Comparison of ENCODE assay signal across 2 cellular contexts in the genomic region with DNA sequence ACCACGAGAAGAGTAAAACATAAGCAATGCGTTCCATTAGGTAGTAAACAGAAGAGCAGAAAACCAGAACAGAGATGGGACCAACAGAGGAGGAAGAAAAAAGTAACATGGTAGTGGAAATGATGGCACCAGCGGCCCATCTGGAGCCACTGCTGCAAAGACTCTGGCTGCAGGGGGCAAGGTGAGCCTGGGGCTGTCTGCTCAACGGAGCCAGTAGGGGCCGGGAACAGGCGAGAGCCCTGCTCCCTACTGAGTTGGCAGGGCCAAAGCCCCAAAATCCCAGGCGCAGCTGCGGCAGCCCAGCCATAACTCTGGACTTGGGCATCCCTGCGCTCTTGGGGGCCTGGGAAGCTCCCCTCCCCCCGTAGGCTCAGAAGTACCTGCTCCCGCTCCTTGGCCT.
TF ChIP-seq lines count a peak whose summit lies in the region.

No MANE protein-coding gene starts in this region.

TF ChIP-seq in HepG2, 621 proteins besides CTCF, POLR2A, EP300 and RAD21:
- TF ChIP-seq, protein P1, sequence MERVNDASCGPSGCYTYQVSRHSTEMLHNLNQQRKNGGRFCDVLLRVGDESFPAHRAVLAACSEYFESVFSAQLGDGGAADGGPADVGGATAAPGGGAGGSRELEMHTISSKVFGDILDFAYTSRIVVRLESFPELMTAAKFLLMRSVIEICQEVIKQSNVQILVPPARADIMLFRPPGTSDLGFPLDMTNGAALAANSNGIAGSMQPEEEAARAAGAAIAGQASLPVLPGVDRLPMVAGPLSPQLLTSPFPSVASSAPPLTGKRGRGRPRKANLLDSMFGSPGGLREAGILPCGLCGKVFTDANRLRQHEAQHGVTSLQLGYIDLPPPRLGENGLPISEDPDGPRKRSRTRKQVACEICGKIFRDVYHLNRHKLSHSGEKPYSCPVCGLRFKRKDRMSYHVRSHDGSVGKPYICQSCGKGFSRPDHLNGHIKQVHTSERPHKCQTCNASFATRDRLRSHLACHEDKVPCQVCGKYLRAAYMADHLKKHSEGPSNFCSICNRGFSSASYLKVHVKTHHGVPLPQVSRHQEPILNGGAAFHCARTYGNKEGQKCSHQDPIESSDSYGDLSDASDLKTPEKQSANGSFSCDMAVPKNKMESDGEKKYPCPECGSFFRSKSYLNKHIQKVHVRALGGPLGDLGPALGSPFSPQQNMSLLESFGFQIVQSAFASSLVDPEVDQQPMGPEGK (CRISPR knock-in tag; IDR thresholded peaks at IDR 0.05) = no peak
- TF ChIP-seq POLR2AphosphoS2 (IDR thresholded peaks at IDR 0.05; ENCODE audit: low read depth, low read length) (no peak), SP5 (CRISPR knock-in tag; IDR thresholded peaks at IDR 0.05; ENCODE audit: borderline replicate concordance, low read depth) (no peak), DPF2 (CRISPR knock-in tag; IDR thresholded peaks at IDR 0.05; ENCODE audit: borderline replicate concordance, low read depth) (no peak), ZSCAN12 (CRISPR knock-in tag; IDR thresholded peaks at IDR 0.05) (no peak), JUND (CRISPR knock-in tag; IDR thresholded peaks at IDR 0.05) (no peak), GTF3A (CRISPR knock-in tag; conservative IDR thresholded peaks at IDR 0.05) (no peak), ZNF382 (CRISPR knock-in tag; IDR thresholded peaks at IDR 0.05; ENCODE audit: borderline replicate concordance) (no peak)

TF ChIP-seq in WTC11, 78 proteins besides CTCF, POLR2A, EP300 and RAD21:
- TF ChIP-seq JUN (CRISPR knock-in tag; IDR thresholded peaks at IDR 0.05) = no peak
- TF ChIP-seq TP53 (CRISPR knock-in tag; IDR thresholded peaks at IDR 0.05) = no peak
- TF ChIP-seq ZBTB21 (CRISPR knock-in tag; IDR thresholded peaks at IDR 0.05; ENCODE audit: borderline replicate concordance) = no peak
- TF ChIP-seq GRHL2 (CRISPR knock-in tag; IDR thresholded peaks at IDR 0.05; ENCODE audit: insufficient replicate concordance, severe bottlenecking) = no peak
- TF ChIP-seq, protein P2, sequence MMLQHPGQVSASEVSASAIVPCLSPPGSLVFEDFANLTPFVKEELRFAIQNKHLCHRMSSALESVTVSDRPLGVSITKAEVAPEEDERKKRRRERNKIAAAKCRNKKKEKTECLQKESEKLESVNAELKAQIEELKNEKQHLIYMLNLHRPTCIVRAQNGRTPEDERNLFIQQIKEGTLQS (CRISPR knock-in tag; conservative IDR thresholded peaks at IDR 0.05) = no peak
- no peak for TF ChIP-seq ZNF671 (CRISPR knock-in tag; IDR thresholded peaks at IDR 0.05)
- TF ChIP-seq, protein P3, sequence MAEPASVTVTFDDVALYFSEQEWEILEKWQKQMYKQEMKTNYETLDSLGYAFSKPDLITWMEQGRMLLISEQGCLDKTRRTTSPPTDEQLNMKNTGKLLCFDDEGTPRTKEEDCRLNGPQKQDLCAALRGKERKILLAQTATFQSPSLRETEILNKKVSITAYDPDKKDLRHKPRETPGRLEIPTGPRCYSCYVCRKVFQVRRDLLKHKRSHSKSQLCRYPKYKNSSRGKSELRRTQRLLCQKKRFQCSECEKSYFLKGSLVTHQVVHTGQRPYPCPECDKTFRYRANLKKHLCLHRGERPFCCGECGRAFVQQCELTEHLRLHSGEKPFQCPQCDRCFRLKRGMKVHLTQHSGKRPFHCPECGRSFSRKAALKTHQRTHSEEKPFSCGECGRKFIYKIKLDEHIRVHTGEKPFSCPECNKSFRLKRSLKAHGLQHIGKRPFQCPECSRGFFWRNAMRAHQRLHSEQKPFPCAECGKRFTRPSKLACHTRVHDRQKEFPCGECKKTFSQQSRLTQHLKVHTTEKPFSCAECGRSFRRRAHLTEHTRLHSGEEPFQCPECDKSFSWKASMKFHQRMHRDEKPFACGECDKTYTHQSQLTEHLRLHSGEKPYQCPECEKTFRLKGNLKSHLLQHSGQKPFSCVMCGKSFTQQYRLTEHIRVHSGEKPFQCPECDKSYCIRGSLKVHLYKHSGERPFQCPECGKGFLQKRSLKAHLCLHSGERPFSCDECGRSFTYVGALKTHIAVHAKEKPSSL (CRISPR knock-in tag; conservative IDR thresholded peaks at IDR 0.05) = no peak
- TF ChIP-seq, protein P4, sequence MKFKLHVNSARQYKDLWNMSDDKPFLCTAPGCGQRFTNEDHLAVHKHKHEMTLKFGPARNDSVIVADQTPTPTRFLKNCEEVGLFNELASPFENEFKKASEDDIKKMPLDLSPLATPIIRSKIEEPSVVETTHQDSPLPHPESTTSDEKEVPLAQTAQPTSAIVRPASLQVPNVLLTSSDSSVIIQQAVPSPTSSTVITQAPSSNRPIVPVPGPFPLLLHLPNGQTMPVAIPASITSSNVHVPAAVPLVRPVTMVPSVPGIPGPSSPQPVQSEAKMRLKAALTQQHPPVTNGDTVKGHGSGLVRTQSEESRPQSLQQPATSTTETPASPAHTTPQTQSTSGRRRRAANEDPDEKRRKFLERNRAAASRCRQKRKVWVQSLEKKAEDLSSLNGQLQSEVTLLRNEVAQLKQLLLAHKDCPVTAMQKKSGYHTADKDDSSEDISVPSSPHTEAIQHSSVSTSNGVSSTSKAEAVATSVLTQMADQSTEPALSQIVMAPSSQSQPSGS (CRISPR knock-in tag; IDR thresholded peaks at IDR 0.05; ENCODE audit: borderline replicate concordance, low read depth) = no peak
- TF ChIP-seq PRRX2 (CRISPR knock-in tag; IDR thresholded peaks at IDR 0.05) = no peak
- no peak for TF ChIP-seq IRF2 (CRISPR knock-in tag; IDR thresholded peaks at IDR 0.05; ENCODE audit: borderline replicate concordance, low read depth)
- TF ChIP-seq, protein P5, sequence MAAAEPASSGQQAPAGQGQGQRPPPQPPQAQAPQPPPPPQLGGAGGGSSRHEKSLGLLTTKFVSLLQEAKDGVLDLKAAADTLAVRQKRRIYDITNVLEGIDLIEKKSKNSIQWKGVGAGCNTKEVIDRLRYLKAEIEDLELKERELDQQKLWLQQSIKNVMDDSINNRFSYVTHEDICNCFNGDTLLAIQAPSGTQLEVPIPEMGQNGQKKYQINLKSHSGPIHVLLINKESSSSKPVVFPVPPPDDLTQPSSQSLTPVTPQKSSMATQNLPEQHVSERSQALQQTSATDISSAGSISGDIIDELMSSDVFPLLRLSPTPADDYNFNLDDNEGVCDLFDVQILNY (CRISPR knock-in tag; IDR thresholded peaks at IDR 0.05) = no peak
- no peak for TF ChIP-seq HMGA2 (CRISPR knock-in tag; IDR thresholded peaks at IDR 0.05)
- TF ChIP-seq, protein P6, sequence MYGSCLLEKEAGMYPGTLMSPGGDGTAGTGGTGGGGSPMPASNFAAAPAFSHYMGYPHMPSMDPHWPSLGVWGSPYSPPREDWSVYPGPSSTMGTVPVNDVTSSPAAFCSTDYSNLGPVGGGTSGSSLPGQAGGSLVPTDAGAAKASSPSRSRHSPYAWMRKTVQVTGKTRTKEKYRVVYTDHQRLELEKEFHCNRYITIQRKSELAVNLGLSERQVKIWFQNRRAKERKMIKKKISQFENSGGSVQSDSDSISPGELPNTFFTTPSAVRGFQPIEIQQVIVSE (CRISPR knock-in tag; IDR thresholded peaks at IDR 0.05; ENCODE audit: borderline replicate concordance) = no peak
TF ChIP-seq in WTC11: peak in this region for 0.
